Comparison of ENCODE assay signal across 9 cellular contexts in the genomic region with DNA sequence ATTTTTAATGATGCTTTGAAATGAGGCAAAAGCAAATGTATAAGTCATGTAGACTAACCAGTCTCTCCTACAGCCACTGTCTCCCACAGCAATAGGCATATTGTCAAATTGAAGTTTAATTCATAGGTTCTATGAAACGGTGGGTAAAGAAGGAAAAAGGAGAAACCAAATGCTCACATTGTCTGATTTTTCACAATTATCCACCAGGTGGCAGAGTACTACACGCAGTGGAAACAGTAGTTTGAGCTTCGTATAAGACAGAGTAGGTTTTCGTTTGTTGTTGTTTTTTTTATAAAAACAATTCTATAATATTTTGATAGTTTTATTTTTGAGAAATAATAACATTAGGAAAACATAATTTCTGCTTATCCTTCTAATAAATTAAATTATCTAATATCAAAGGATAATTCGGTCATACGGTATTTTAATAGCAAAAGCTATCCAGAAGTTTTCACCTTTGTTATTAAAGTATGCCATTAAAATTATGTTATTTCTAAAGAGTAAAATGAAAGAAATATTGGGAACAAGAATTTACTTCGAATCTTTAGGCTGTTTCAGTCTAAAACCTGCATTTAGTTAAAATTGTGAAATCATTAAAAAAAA. TPM values are rescaled to one million over a fixed set of nuclear protein-coding genes. Genes with fewer than 3 reads are reported as not detected.
DNase-seq lines count a peak whose midpoint lies in the region; ATAC-seq and TF ChIP-seq lines count a peak whose summit lies in the region.
"Had no signal": no experiment of that assay in that cellular context is flagged by ENCODE, and none has a peak within 500 bp of the region (broad histone marks: within the 10 kb centered on the region; RNA-seq: fewer than 3 reads in every experiment).

No MANE protein-coding gene starts in this region.

- H3K36me3 Mint-ChIP-seq in osteocyte (ENCODE audit: unreplicated experiment) = no peaks in the 10 kb centered on the region
- no peaks in the 10 kb centered on the region for H3K36me3 Mint-ChIP-seq in activated CD4-positive, alpha-beta memory T cell treated with anti-CD3 and anti-CD28 coated beads for 36 hours

- peaks cover 5% of the 10 kb centered on the region for H3K4me1 ChIP-seq in Loucy (ENCODE audit: insufficient read depth, low read length, poor library complexity, severe bottlenecking)

- no peaks in the 10 kb centered on the region for H3K36me3 ChIP-seq in Loucy (ENCODE audit: insufficient read depth, low read length)

- peak overlapping the region; percentile 42 for H2AFZ ChIP-seq in Loucy (ENCODE audit: low read length)

- no peak overlapping the region for H3K4me2 ChIP-seq in Loucy (ENCODE audit: low read depth, low read length, poor library complexity, severe bottlenecking)

- no peaks in the 10 kb centered on the region for H3K9me3 Mint-ChIP-seq in osteocyte (ENCODE audit: unreplicated experiment)
- no peaks in the 10 kb centered on the region for H3K9me3 Mint-ChIP-seq in activated CD4-positive, alpha-beta memory T cell treated with anti-CD3 and anti-CD28 coated beads for 36 hours
- H3K9me3 Mint-ChIP-seq: central memory CD8-positive, alpha-beta T cell had no signal

- H3K9ac ChIP-seq in Loucy (ENCODE audit: low read depth, low read length, poor library complexity, severe bottlenecking) = no peak overlapping the region

- H3F3A ChIP-seq in Loucy (ENCODE audit: low read depth) = no peaks in the 10 kb centered on the region

- CTCF ChIA-PET in activated CD4-positive, alpha-beta memory T cell treated with anti-CD3 and anti-CD28 coated beads for 36 hours (lab: Charles Lee) = interaction anchor here (0.5 to 1.6 kb wide), 17 partner anchors 9 to 1014 kb away, joined by 3 to 24 read pairs (median 3); a partner anchor contains a TSS

- intact Hi-C loops in activated CD4-positive, alpha-beta memory T cell treated with anti-CD3 and anti-CD28 coated beads for 36 hours (cut with micrococcal nuclease) = loop anchor here (1.0 to 5.0 kb wide), 3 partner anchors 360 to 860 kb away; a partner anchor contains a TSS

- DNase-seq in SIG-M5 treated with dmso at 0.1 percent for 504 hours (lab: John Stamatoyannopoulos, UW; ENCODE audit: unreplicated experiment) = peak; percentile 54
- no peak for DNase-seq in SIG-M5 (lab: John Stamatoyannopoulos, UW)
- peak; percentile 54 for DNase-seq in RPMI8226
- peak; percentile 56 for DNase-seq in epithelial cell of esophagus (ENCODE audit: low read depth)
- no peak for DNase-seq in osteocyte (ENCODE audit: extremely low spot score, unreplicated experiment)
- DNase-seq in activated CD4-positive, alpha-beta memory T cell treated with anti-CD3 and anti-CD28 coated beads for 36 hours = no peak

- H3K27ac Mint-ChIP-seq in osteocyte (ENCODE audit: unreplicated experiment) = no peak overlapping the region
- no peak overlapping the region for H3K27ac Mint-ChIP-seq in activated CD4-positive, alpha-beta memory T cell treated with anti-CD3 and anti-CD28 coated beads for 36 hours

- no peaks in the 10 kb centered on the region for H3K4me1 Mint-ChIP-seq in osteocyte (ENCODE audit: unreplicated experiment)
- no peaks in the 10 kb centered on the region for H3K4me1 Mint-ChIP-seq in activated CD4-positive, alpha-beta memory T cell treated with anti-CD3 and anti-CD28 coated beads for 36 hours (ENCODE audit: low read depth)
- H3K4me1 Mint-ChIP-seq: central memory CD8-positive, alpha-beta T cell had no signal

- TF ChIP-seq CTCF in Loucy (conservative IDR thresholded peaks at IDR 0.05; ENCODE audit: low read length) (peak; percentile 76), epithelial cell of esophagus (IDR thresholded peaks at IDR 0.05; ENCODE audit: insufficient read depth, low read depth, low read length, missing control alignments) (peak; percentile 68), osteocyte (IDR thresholded peaks at IDR 0.05) (peak; percentile 80)

- no peak overlapping the region for H3K4me3 Mint-ChIP-seq in osteocyte (ENCODE audit: unreplicated experiment)
- H3K4me3 Mint-ChIP-seq in activated CD4-positive, alpha-beta memory T cell treated with anti-CD3 and anti-CD28 coated beads for 36 hours = no peak overlapping the region
- H3K4me3 Mint-ChIP-seq: central memory CD8-positive, alpha-beta T cell had no signal

- no peaks in the 10 kb centered on the region for H3K9me2 ChIP-seq in Loucy (replicated peaks; ENCODE audit: low read depth, low read length)

- no peak overlapping the region for H3K4me3 ChIP-seq in Loucy (ENCODE audit: low read length, poor library complexity, severe bottlenecking)
- no peak overlapping the region for H3K4me3 ChIP-seq in epithelial cell of esophagus (ENCODE audit: low read length)

- H3K27me3 Mint-ChIP-seq in osteocyte (ENCODE audit: unreplicated experiment) = peaks cover 27% of the 10 kb centered on the region
- peaks cover 10% of the 10 kb centered on the region for H3K27me3 Mint-ChIP-seq in activated CD4-positive, alpha-beta memory T cell treated with anti-CD3 and anti-CD28 coated beads for 36 hours

- POLR2A ChIA-PET in activated CD4-positive, alpha-beta memory T cell treated with anti-CD3 and anti-CD28 coated beads for 36 hours (lab: Charles Lee) = interaction anchor here (1.2 kb wide), 1 partner anchor 1014 kb away, joined by 3 read pairs; a partner anchor contains a TSS

- no peaks in the 10 kb centered on the region for H4K20me1 ChIP-seq in Loucy (ENCODE audit: insufficient read depth, low read length, poor library complexity, severe bottlenecking)

- peak; percentile 76 for ATAC-seq in GM21786 (IDR thresholded peaks at IDR 0.05; ENCODE audit: unreplicated experiment)

- H3K79me2 ChIP-seq in Loucy (ENCODE audit: insufficient read depth, low read length) = no peaks in the 10 kb centered on the region

- H3K27me3 ChIP-seq in Loucy (ENCODE audit: insufficient read depth, low read length, poor library complexity, severe bottlenecking) = no peaks in the 10 kb centered on the region

- H3K9me3 ChIP-seq in Loucy (ENCODE audit: insufficient read depth, low read depth, low read length) = no peaks in the 10 kb centered on the region

RNA-seq across cellular contexts. Expression of a gene that starts 39.1 kb away (rescaled TPM):
- total RNA-seq in osteocyte = 5.6 and 7.8 TPM in 2 replicates
- 10 to 100 TPM; 29.0 to 30.3 TPM for total RNA-seq in activated CD4-positive, alpha-beta memory T cell treated with anti-CD3 and anti-CD28 coated beads for 36 hours

RNA-seq across cellular contexts. Expression of a gene that starts 39.2 kb away (rescaled TPM):
- 5.4 and 7.1 TPM in 2 replicates for total RNA-seq in osteocyte
- total RNA-seq in activated CD4-positive, alpha-beta memory T cell treated with anti-CD3 and anti-CD28 coated beads for 36 hours = 10 to 100 TPM; 22.0 to 22.5 TPM

Comparison
In these comparisons a context has a peak if more than half of its experiments do, and no peak if none do; other contexts are left out.
1. DNase-seq: peak in SIG-M5 treated with dmso at 0.1 percent for 504 hours (single experiment), RPMI8226 (single experiment) and epithelial cell of esophagus (single experiment); none in SIG-M5 (single experiment), osteocyte (single experiment) and activated CD4-positive, alpha-beta memory T cell treated with anti-CD3 and anti-CD28 coated beads for 36 hours (single experiment).
2. Peak in every context shown above with its lines, with median percentiles within 50 percentile points of each other: CTCF ChIP-seq.